In genomic region chr18:63578357-63578958, GRCh38 we compare ENCODE assay signal across 8 cellular contexts. TPM values are rescaled to one million over a fixed set of nuclear protein-coding genes. Genes with fewer than 3 reads are reported as not detected.
DNase-seq lines count a peak whose midpoint lies in the region; ATAC-seq and TF ChIP-seq lines count a peak whose summit lies in the region.

No MANE protein-coding gene starts in this region.

- H3K79me2 ChIP-seq in fibroblast of lung (ENCODE audit: control insufficient read depth, insufficient read depth, low read length), result no peaks in the 10 kb centered on the region

- H3K4me3 ChIP-seq in HL-60 (replicated peaks; ENCODE audit: insufficient read depth, low read length) (no peak overlapping the region), fibroblast of lung (replicated peaks in 1 of 4; ENCODE audit: control extremely low read depth in 1 of 4, insufficient read depth in 1 of 4, low read depth in 3 of 4, low read length in 4 of 4) (no peak overlapping the region), sigmoid colon (no peak overlapping the region)

- H4K20me1 ChIP-seq in fibroblast of lung (ENCODE audit: control insufficient read depth, extremely low read depth, insufficient read depth, low read length), result no peaks in the 10 kb centered on the region

- peaks cover 6 to 15% of the 10 kb centered on the region in 2 donors for H3K27me3 Mint-ChIP-seq in T-cell

- 4 to 23% methylated on average over 5 of the region's 5 CpGs for WGBS in sigmoid colon, 2 donors

- H3K27ac ChIP-seq in HL-60 (replicated peaks), result peak overlapping the region; percentile 66
- no peak overlapping the region for H3K27ac ChIP-seq in fibroblast of lung (ENCODE audit: insufficient read depth, low read length)
- H3K27ac ChIP-seq in sigmoid colon, result no peak overlapping the region

- H3K4me1 ChIP-seq in fibroblast of lung (ENCODE audit: control insufficient read depth, extremely low read depth, insufficient read depth, low read length), result no peaks in the 10 kb centered on the region
- H3K4me1 ChIP-seq in sigmoid colon, result peaks cover 0 to 12% (median 2%) of the 10 kb centered on the region in 4 donors

- intact Hi-C loops in sigmoid colon (cut with DNase I), result loop anchor here (2.0 kb wide), 1 partner anchor 60 kb away; no protein-coding TSS in a partner anchor

- H3K36me3 Mint-ChIP-seq in T-cell, result no peaks in the 10 kb centered on the region

- H3K4me3 Mint-ChIP-seq in T-cell, result no peak overlapping the region

- no peak for TF ChIP-seq POLR2A in sigmoid colon (IDR thresholded peaks at IDR 0.05)

- H3K9me3 ChIP-seq in fibroblast of lung (ENCODE audit: control insufficient read depth, insufficient read depth, low read depth, low read length) (no peaks in the 10 kb centered on the region), sigmoid colon (no peaks in the 10 kb centered on the region)

- TF ChIP-seq CTCF in AG09319 (IDR thresholded peaks at IDR 0.05; ENCODE audit: low read depth, low read length) (peak; percentile 75), GM12874 (IDR thresholded peaks at IDR 0.05; ENCODE audit: insufficient read depth, low read depth, low read length) (peak; percentile 65), HL-60 (IDR thresholded peaks at IDR 0.05; ENCODE audit: insufficient read depth, low read length) (peak; percentile 91), fibroblast of lung (conservative IDR thresholded peaks at IDR 0.05 in 1 of 2, IDR thresholded peaks at IDR 0.05 in 1 of 2; ENCODE audit: low read depth in 1 of 2, low read length in 2 of 2) (peak; percentile 74 to 79), sigmoid colon (IDR thresholded peaks at IDR 0.05) (peak; percentile 7 to 61 (median 52))

- H3K27me3 ChIP-seq in HL-60 (ENCODE audit: insufficient read depth, poor library complexity, severe bottlenecking) (no peaks in the 10 kb centered on the region), fibroblast of lung (ENCODE audit: control insufficient read depth, insufficient read depth, low read length) (no peaks in the 10 kb centered on the region), sigmoid colon (no peaks in the 10 kb centered on the region)

- H3K9ac ChIP-seq in fibroblast of lung (ENCODE audit: insufficient read depth, low read length), result no peak overlapping the region

- no peak overlapping the region for H3K4me2 ChIP-seq in fibroblast of lung (ENCODE audit: extremely low read depth, insufficient read depth, low read length)

- CTCF ChIA-PET in T-cell (lab: Charles Lee), result interaction anchor here in 1 of 2 donors (0.5 to 1.3 kb wide), 2 partner anchors 60 to 150 kb away, joined by 3 to 6 read pairs; no protein-coding TSS in a partner anchor

- H3K27ac Mint-ChIP-seq in T-cell, result no peak overlapping the region

- DNase-seq in AG09319 (ENCODE audit: extremely low read depth, low read depth), result no peak
- DNase-seq in HL-60 (ENCODE audit: low read depth in 1 of 2, low spot score in 1 of 2), result peak in 1 of 2 experiments; percentile 77
- peak; percentile 35 for DNase-seq in RKO (ENCODE audit: low spot score)
- DNase-seq in fibroblast of lung (ENCODE audit: low read depth in 2 of 2), result peak; percentile 8 to 36
- no peak for DNase-seq in sigmoid colon
- DNase-seq in T-cell, result no peak

- ATAC-seq in T-cell (replicated peaks in 1 of 4) (no peak), GM19455 (IDR thresholded peaks at IDR 0.05; ENCODE audit: unreplicated experiment) (no peak)

- no peaks in the 10 kb centered on the region for H3K9me3 Mint-ChIP-seq in T-cell

- no peaks in the 10 kb centered on the region for H3K4me1 Mint-ChIP-seq in T-cell

- TF ChIP-seq EP300 in sigmoid colon (IDR thresholded peaks at IDR 0.05), result no peak

- H3K36me3 ChIP-seq in fibroblast of lung (ENCODE audit: control insufficient read depth, insufficient read depth, low read length), result no peaks in the 10 kb centered on the region
- no peaks in the 10 kb centered on the region for H3K36me3 ChIP-seq in sigmoid colon

- H2AFZ ChIP-seq in fibroblast of lung (ENCODE audit: low read length), result no peak overlapping the region

- POLR2A ChIA-PET in T-cell (lab: Charles Lee), result no interaction called here

RNA-seq across cellular contexts. Expression of gene SERPINB13, which starts 8.7 kb away (rescaled TPM):
- not detected in 2 replicates for total RNA-seq in fibroblast of lung
- not detected in 2 replicates for polyA plus RNA-seq in fibroblast of lung
- not detected in 2 replicates for polyA plus RNA-seq in fibroblast of lung (2012)
- polyA minus RNA-seq in fibroblast of lung (ENCODE audit: low replicate concordance), result not detected in 2 replicates
- not detected for total RNA-seq in sigmoid colon
- polyA plus RNA-seq in sigmoid colon, result 1 to 10 TPM in 1 of 3 donors, under 1 TPM in 1, not detected in 1; 0.01 to 1.8 TPM
- total RNA-seq in T-cell, result not detected

RNA-seq across cellular contexts. Expression of gene SERPINB12, which starts 36.3 kb away (rescaled TPM):
- total RNA-seq in fibroblast of lung, result not detected in 2 replicates
- 0.07 TPM in 1 of 2 replicates, not detected in the other for polyA plus RNA-seq in fibroblast of lung
- not detected in 2 replicates for polyA plus RNA-seq in fibroblast of lung (2012)
- not detected in 2 replicates for polyA minus RNA-seq in fibroblast of lung (ENCODE audit: low replicate concordance)
- not detected for total RNA-seq in sigmoid colon
- not detected for polyA plus RNA-seq in sigmoid colon
- total RNA-seq in T-cell, result not detected

Comparison
In these comparisons a context has a peak if more than half of its experiments do, and no peak if none do; other contexts are left out.
1. DNase-seq: peak in RKO (single experiment) and fibroblast of lung (2 of 2); none in AG09319 (single experiment), sigmoid colon (single experiment) and T-cell (0 of 34).
2. Peak in every context shown above with its lines, with median percentiles within 50 percentile points of each other: CTCF ChIP-seq.